In the genomic region with DNA sequence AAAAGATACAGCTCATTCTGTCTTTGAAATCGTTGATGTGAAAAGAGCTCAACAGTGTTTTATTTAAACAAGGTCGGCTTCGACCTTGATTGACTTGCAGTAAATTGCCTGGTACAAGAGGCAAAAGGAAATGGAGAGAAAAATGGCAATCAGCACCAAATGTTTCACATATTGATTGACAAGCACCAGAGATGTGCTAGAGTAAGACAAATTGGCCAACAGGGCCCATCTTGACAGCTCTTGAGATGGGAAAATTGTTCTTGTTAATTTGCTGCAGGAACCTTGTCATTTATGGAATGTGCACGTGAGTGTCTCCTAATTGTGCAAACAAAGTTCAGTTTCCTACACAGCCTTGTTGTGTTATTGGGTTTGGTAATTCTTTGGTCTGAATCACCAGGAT, we compare ENCODE assay signal across 23 cellular contexts.
"Had no signal": no experiment of that assay in that cellular context is flagged by ENCODE, and none has a peak within 500 bp of the region (broad histone marks: within the 10 kb centered on the region; RNA-seq: fewer than 3 reads in every experiment).

No MANE protein-coding gene starts in this region.

- DNase-seq: activated B cell treated with CpG ODN at 0.5 μM for 24 hours; activated CD4-positive, alpha-beta T cell treated with anti-CD3 and anti-CD28 coated beads for 48 hours; activated CD4-positive, alpha-beta T cell treated with anti-CD3 and anti-CD28 coated beads, Interleukin-2, amount 50 U/mL, for 1 hour; activated CD4-positive, alpha-beta T cell treated with anti-CD3 and anti-CD28 coated beads, Interleukin-2, amount 50 U/mL, for 48 hours; activated CD8-positive, alpha-beta memory T cell treated with anti-CD3 and anti-CD28 coated beads for 24 hours; activated CD8-positive, alpha-beta T cell treated with anti-CD3 and anti-CD28 coated beads for 36 hours; activated effector memory CD4-positive, alpha-beta T cell treated with Interleukin-2 at 50 U/mL for 16 hours; activated gamma-delta T cell treated with Interleukin-2 at 50 U/mL for 16 hours; activated naive CD4-positive, alpha-beta T cell treated with anti-CD3 and anti-CD28 coated beads, Interleukin-2, amount 50 U/mL, for 16 hours; activated naive CD4-positive, alpha-beta T cell treated with Interleukin-2 at 50 U/mL for 16 hours; activated T-cell treated with anti-CD3 and anti-CD28 coated beads, Interleukin-2, amount 50 U/mL, for 4 hours; amniotic stem cell; anterior cingulate cortex; brain microvascular endothelial cell; dorsolateral prefrontal cortex; effector memory CD4-positive, alpha-beta T cell; endodermal cell; foreskin fibroblast; head of caudate nucleus; T-helper 17 cell; T1000; WERI-Rb-1 had no signal

- H3K27me3 ChIP-seq: brain microvascular endothelial cell, dorsolateral prefrontal cortex had no signal

- H3K4me3 ChIP-seq: coronary artery, dorsolateral prefrontal cortex had no signal

- H3K27ac ChIP-seq: brain microvascular endothelial cell, coronary artery, dorsolateral prefrontal cortex, WERI-Rb-1 had no signal

- H3K36me3 ChIP-seq: brain microvascular endothelial cell, WERI-Rb-1 had no signal
